1 cellular context compared by ENCODE assay signal in genomic region chr2:191555092-191555742, GRCh38.
TF ChIP-seq lines count a peak whose summit lies in the region.

No MANE protein-coding gene starts in this region.

TF ChIP-seq in HepG2, 621 proteins besides CTCF, POLR2A, EP300 and RAD21 (continued from another document and continues in another):
- TF ChIP-seq CENPBD1 (CRISPR knock-in tag; IDR thresholded peaks at IDR 0.05; ENCODE audit: borderline replicate concordance, low read depth) (0 out of 2 replicates have a peak, but pooled peaks have one; percentile 32), ZNF276 (CRISPR knock-in tag; IDR thresholded peaks at IDR 0.05; ENCODE audit: low read depth) (no peak), ZNF331 (CRISPR knock-in tag; IDR thresholded peaks at IDR 0.05) (peak; percentile 29; the same call in 1 of the 2 replicates), ZNF501 (CRISPR knock-in tag; IDR thresholded peaks at IDR 0.05) (0 out of 2 replicates have a peak, but pooled peaks have one; percentile 16), PTBP1 (IDR thresholded peaks at IDR 0.05; ENCODE audit: low read depth, low read length, poor library complexity, severe bottlenecking) (no peak), MIXL1 (CRISPR knock-in tag; IDR thresholded peaks at IDR 0.05) (peak; percentile 96), TARDBP (CRISPR knock-in tag; IDR thresholded peaks at IDR 0.05) (0 out of 2 replicates have a peak, but pooled peaks have one; percentile 12), ERF (CRISPR knock-in tag; IDR thresholded peaks at IDR 0.05) (0 out of 2 replicates have a peak, but pooled peaks have one; percentile 35), ZSCAN21 (CRISPR knock-in tag; IDR thresholded peaks at IDR 0.05; ENCODE audit: borderline replicate concordance) (no peak), HMGXB4 (CRISPR knock-in tag; IDR thresholded peaks at IDR 0.05; ENCODE audit: borderline replicate concordance in 1 of 2, low read depth in 1 of 2) (peak in 1 of 2 experiments; percentile 46; a peak in 1 of 4 replicates), HNF4G (IDR thresholded peaks at IDR 0.05; ENCODE audit: borderline replicate concordance, low read depth, low read length) (no peak), HNF4G (CRISPR knock-in tag; IDR thresholded peaks at IDR 0.05; ENCODE audit: borderline replicate concordance, low read depth) (no peak), SOX5 (CRISPR knock-in tag; IDR thresholded peaks at IDR 0.05; ENCODE audit: borderline replicate concordance) (peak; percentile 23; the same call in 1 of the 2 replicates), STAG1 (CRISPR knock-in tag; IDR thresholded peaks at IDR 0.05) (peak; percentile 94), ZNF281 (CRISPR knock-in tag; IDR thresholded peaks at IDR 0.05; ENCODE audit: borderline replicate concordance) (peak; percentile 84), ZNF431 (CRISPR knock-in tag; IDR thresholded peaks at IDR 0.05; ENCODE audit: borderline replicate concordance, low read depth) (no peak), ARID5B (CRISPR knock-in tag; IDR thresholded peaks at IDR 0.05) (0 out of 2 replicates have a peak, but pooled peaks have one; percentile 29), ELF1 (CRISPR knock-in tag; IDR thresholded peaks at IDR 0.05) (0 out of 2 replicates have a peak, but pooled peaks have one; percentile 48), FOSL2 (CRISPR knock-in tag; IDR thresholded peaks at IDR 0.05) (peak; percentile 24; the same call in 1 of the 2 replicates), KDM2A (CRISPR knock-in tag; IDR thresholded peaks at IDR 0.05; ENCODE audit: borderline replicate concordance, low read depth) (0 out of 2 replicates have a peak, but pooled peaks have one; percentile 36), CEBPB (IDR thresholded peaks at IDR 0.05; ENCODE audit: borderline replicate concordance, low read depth, low read length) (no peak), FOXK1 (CRISPR knock-in tag; IDR thresholded peaks at IDR 0.05; ENCODE audit: borderline replicate concordance, low read depth) (peak; percentile 30; the same call in 1 of the 2 replicates), SETDB1 (CRISPR knock-in tag; IDR thresholded peaks at IDR 0.05; ENCODE audit: borderline replicate concordance) (no peak), AKNA (CRISPR knock-in tag; IDR thresholded peaks at IDR 0.05; ENCODE audit: borderline replicate concordance) (no peak), MTA1 (CRISPR knock-in tag; IDR thresholded peaks at IDR 0.05; ENCODE audit: borderline replicate concordance) (no peak), GATAD2A (CRISPR knock-in tag; IDR thresholded peaks at IDR 0.05) (0 out of 2 replicates have a peak, but pooled peaks have one; percentile 28), ATF2 (CRISPR knock-in tag; IDR thresholded peaks at IDR 0.05) (peak; percentile 36; the same call in 1 of the 2 replicates), ELF3 (CRISPR knock-in tag; IDR thresholded peaks at IDR 0.05) (peak; percentile 67; the same call in 1 of the 2 replicates), ZBTB14 (CRISPR knock-in tag; IDR thresholded peaks at IDR 0.05) (no peak), TFE3 (CRISPR knock-in tag; IDR thresholded peaks at IDR 0.05) (0 out of 2 replicates have a peak, but pooled peaks have one; percentile 31), XRCC5 (optimal IDR thresholded peaks at IDR 0.05; ENCODE audit: low read length) (peak; percentile 40), IKZF5 (CRISPR knock-in tag; IDR thresholded peaks at IDR 0.05) (0 out of 2 replicates have a peak, but pooled peaks have one; percentile 25), ZNF709 (CRISPR knock-in tag; IDR thresholded peaks at IDR 0.05) (no peak), GABPB1 (CRISPR knock-in tag; IDR thresholded peaks at IDR 0.05) (no peak)
